In genomic region chr20:44601801-44602204, GRCh38 we compare ENCODE assay signal across 11 cellular contexts. TPM values are rescaled to one million over a fixed set of nuclear protein-coding genes. Genes with fewer than 3 reads are reported as not detected.
DNase-seq lines count a peak whose midpoint lies in the region; ATAC-seq and TF ChIP-seq lines count a peak whose summit lies in the region.
"Had no signal": no experiment of that assay in that cellular context is flagged by ENCODE, and none has a peak within 500 bp of the region (broad histone marks: within the 10 kb centered on the region; RNA-seq: fewer than 3 reads in every experiment).

No MANE protein-coding gene starts in this region.

- peaks cover 24% of the 10 kb centered on the region; the same call in 1 of the 2 replicates for H3K79me2 ChIP-seq in SK-N-SH (ENCODE audit: insufficient read depth)

- DNase-seq in Ammon's horn (ENCODE audit: low spot score): peak; percentile 58
- no peak for DNase-seq in SK-N-SH
- peak; percentile 76 to 85 for DNase-seq in psoas muscle
- DNase-seq in T1000 (lab: John Stamatoyannopoulos, UW): no peak
- DNase-seq in stimulated activated CD4-positive, alpha-beta T cell treated with anti-CD3 and anti-CD28 coated beads, Interleukin-2, amount 100 ng/mL, for 24 hours: no peak
- no peak for DNase-seq in UCSD-AML1 (lab: John Stamatoyannopoulos, UW; ENCODE audit: unreplicated experiment)
- DNase-seq: activated CD8-positive, alpha-beta memory T cell treated with anti-CD3 and anti-CD28 coated beads, Interleukin-2, amount 50 U/mL, for 48 hours; NCI-H1694 treated with DMSO at 0.1 percent for 48 hours had no signal

- intact Hi-C loops in psoas muscle (cut with DNase I): no loop called here

- H3K4me3 ChIP-seq in SK-N-SH (ENCODE audit: low read depth in 2 of 2, low read length in 1 of 2): no peak overlapping the region
- no peak overlapping the region for H3K4me3 ChIP-seq in gastroesophageal sphincter
- H3K4me3 ChIP-seq in psoas muscle: no peak overlapping the region

- H3K4me1 ChIP-seq in SK-N-SH (ENCODE audit: control insufficient read depth in 1 of 2, insufficient read depth in 2 of 2, low read depth in 1 of 2, low read length in 1 of 2) (peaks cover 13 to 46% of the 10 kb centered on the region in 2 experiments), gastroesophageal sphincter (peaks cover 36 to 69% (median 63%) of the 10 kb centered on the region in 3 donors), psoas muscle (peaks cover 75% of the 10 kb centered on the region)

- H2AFZ ChIP-seq in SK-N-SH (ENCODE audit: low read depth): no peak overlapping the region

- no peak for TF ChIP-seq POLR2A in gastroesophageal sphincter (IDR thresholded peaks at IDR 0.05)

- H4K20me1 ChIP-seq in SK-N-SH (ENCODE audit: insufficient read depth): no peaks in the 10 kb centered on the region

- H3K36me3 ChIP-seq in SK-N-SH (replicated peaks in 1 of 2; ENCODE audit: control insufficient read depth in 1 of 2, insufficient read depth in 2 of 2, low read length in 1 of 2): no peaks in the 10 kb centered on the region
- no peaks in the 10 kb centered on the region for H3K36me3 ChIP-seq in gastroesophageal sphincter
- H3K36me3 ChIP-seq in psoas muscle (ENCODE audit: insufficient read depth in 1 of 2, low read depth in 1 of 2): peaks cover 0 to 30% of the 10 kb centered on the region in 2 donors

- H3K9me2 ChIP-seq in SK-N-SH: no peaks in the 10 kb centered on the region

- CTCF ChIA-PET in SK-N-SH (lab: Yijun Ruan, JAX): interaction anchor here (1.3 to 2.0 kb wide), 2 partner anchors 8 to 80 kb away, joined by 5 to 7 read pairs; partner anchors contain the start of gene SERINC3

- peak overlapping the region; percentile 15; the same call in 1 of the 2 replicates for H3K9ac ChIP-seq in SK-N-SH

- H3K9me3 ChIP-seq in SK-N-SH (no peaks in the 10 kb centered on the region), gastroesophageal sphincter (no peaks in the 10 kb centered on the region), psoas muscle (no peaks in the 10 kb centered on the region)

- peak overlapping the region; percentile 56; the same call in 1 of the 2 replicates for H3K4me2 ChIP-seq in SK-N-SH

- no peak for TF ChIP-seq RAD21 in SK-N-SH (IDR thresholded peaks at IDR 0.05; ENCODE audit: low read length)

- WGBS in SK-N-SH (ENCODE audit: low lambda C conversion rate): 0% methylated on average over 1 of the region's 1 CpG
- 0% methylated on average over 1 of the region's 1 CpG for WGBS in gastroesophageal sphincter (ENCODE audit: low coverage in 1 of 2), 2 donors
- 0% methylated on average over 1 of the region's 1 CpG for WGBS in psoas muscle, 3 donors

- H3K27ac ChIP-seq in SK-N-SH (ENCODE audit: low read depth in 2 of 2, low read length in 1 of 2): peak overlapping the region; percentile 83 to 84; a peak in 3 of 4 replicates
- peak overlapping the region; percentile 90 to 96 (median 92) for H3K27ac ChIP-seq in gastroesophageal sphincter
- peak overlapping the region; percentile 82 for H3K27ac ChIP-seq in psoas muscle

- H3F3A ChIP-seq in SK-N-SH (replicated peaks; ENCODE audit: insufficient read depth): peaks cover 13% of the 10 kb centered on the region

- no peaks in the 10 kb centered on the region for H3K27me3 ChIP-seq in SK-N-SH (ENCODE audit: insufficient read depth)
- no peaks in the 10 kb centered on the region for H3K27me3 ChIP-seq in gastroesophageal sphincter
- no peaks in the 10 kb centered on the region for H3K27me3 ChIP-seq in psoas muscle (ENCODE audit: insufficient read depth in 3 of 3, low read length in 2 of 3)

- peak; percentile 85 for ATAC-seq in gastroesophageal sphincter
- peak; percentile 48 to 72 (median 56) for ATAC-seq in psoas muscle
- ATAC-seq in GM21786 (IDR thresholded peaks at IDR 0.05; ENCODE audit: unreplicated experiment): no peak
- ATAC-seq: stimulated activated effector memory CD8-positive, alpha-beta T cell treated with anti-CD3 and anti-CD28 coated beads, Interleukin-12 subunit alpha, Interleukin-12 subunit beta, amount 100 ng/mL, for 72 hours had no signal

- no peak for TF ChIP-seq CTCF in SK-N-SH (IDR thresholded peaks at IDR 0.05)
- TF ChIP-seq CTCF in gastroesophageal sphincter (IDR thresholded peaks at IDR 0.05): no peak
- TF ChIP-seq CTCF in psoas muscle (IDR thresholded peaks at IDR 0.05): no peak

- TF ChIP-seq EP300 in SK-N-SH (IDR thresholded peaks at IDR 0.05; ENCODE audit: borderline replicate concordance in 1 of 2, low read depth in 1 of 2, low read length in 1 of 2): peak in 1 of 2 experiments; percentile 33; a peak in 2 of 4 replicates
- TF ChIP-seq EP300 in gastroesophageal sphincter (IDR thresholded peaks at IDR 0.05): no peak

- POLR2A ChIA-PET in SK-N-SH (lab: Yijun Ruan, JAX): no interaction called here

TF ChIP-seq in SK-N-SH, 30 proteins besides CTCF, POLR2A, EP300 and RAD21 (continues in another document):
- TF ChIP-seq FOXM1 (IDR thresholded peaks at IDR 0.05; ENCODE audit: low read depth): no peak
- TF ChIP-seq FOXJ3 (CRISPR knock-in tag; IDR thresholded peaks at IDR 0.05): no peak
- no peak for TF ChIP-seq GATA2 (CRISPR knock-in tag; IDR thresholded peaks at IDR 0.05)
- no peak for TF ChIP-seq ELF1 (IDR thresholded peaks at IDR 0.05)
- no peak for TF ChIP-seq USF2 (IDR thresholded peaks at IDR 0.05; ENCODE audit: borderline replicate concordance, low read depth, low read length)
- TF ChIP-seq PBX3 (IDR thresholded peaks at IDR 0.05): peak; percentile 40; the same call in 1 of the 2 replicates
- no peak for TF ChIP-seq FOSL2 (IDR thresholded peaks at IDR 0.05; ENCODE audit: borderline replicate concordance, low read depth)
- TF ChIP-seq POLR2AphosphoS5 (IDR thresholded peaks at IDR 0.05; ENCODE audit: low read depth, low read length): no peak; the same call in 1 of the 2 replicates
- no peak for TF ChIP-seq MXI1 (IDR thresholded peaks at IDR 0.05; ENCODE audit: low read depth, low read length)
- TF ChIP-seq TCF12 (IDR thresholded peaks at IDR 0.05): peak; percentile 59
- TF ChIP-seq MAX (IDR thresholded peaks at IDR 0.05; ENCODE audit: low read depth): no peak
- no peak for TF ChIP-seq SMC3 (IDR thresholded peaks at IDR 0.05; ENCODE audit: low read depth, low read length)
- TF ChIP-seq EZH2phosphoT487 (IDR thresholded peaks at IDR 0.05; ENCODE audit: borderline replicate concordance, low read depth): no peak
- TF ChIP-seq TEAD4 (IDR thresholded peaks at IDR 0.05; ENCODE audit: borderline replicate concordance, insufficient read depth): no peak
- no peak for TF ChIP-seq NRF1 (IDR thresholded peaks at IDR 0.05; ENCODE audit: low read depth, low read length)
- TF ChIP-seq YY1 (IDR thresholded peaks at IDR 0.05; ENCODE audit: low read depth): no peak
- TF ChIP-seq GABPA (IDR thresholded peaks at IDR 0.05; ENCODE audit: low read depth): no peak
- TF ChIP-seq SIN3A (IDR thresholded peaks at IDR 0.05; ENCODE audit: borderline replicate concordance, low read depth, low read length): no peak
- 0 out of 2 replicates have a peak, but pooled peaks have one; percentile 5 for TF ChIP-seq JUND (IDR thresholded peaks at IDR 0.05)
- TF ChIP-seq NFIC (IDR thresholded peaks at IDR 0.05; ENCODE audit: borderline replicate concordance): peak; percentile 84; the same call in 1 of the 2 replicates
- no peak for TF ChIP-seq RCOR1 (IDR thresholded peaks at IDR 0.05; ENCODE audit: low read length)
- TF ChIP-seq IRF3 (IDR thresholded peaks at IDR 0.05; ENCODE audit: low read depth, low read length): no peak

RNA-seq across cellular contexts. Expression of gene PKIG, which starts 19.4 kb away (rescaled TPM):
- polyA plus RNA-seq in SK-N-SH (2012; rRNA removed) (63.9 and 92.9 TPM in 2 replicates), psoas muscle (100 to 1,000 TPM in 2 of 3 donors, 10 to 100 TPM in 1; 33.5 to 134 (median 108) TPM)
- polyA plus RNA-seq in SK-N-SH (2012; cell fraction: cytosol; rRNA removed): 67.5 and 78.6 TPM in 2 replicates
- polyA plus RNA-seq in SK-N-SH (2012; cell fraction: nucleus; rRNA removed): 29.9 and 37.7 TPM in 2 replicates
- total RNA-seq in gastroesophageal sphincter (100 to 1,000 TPM; 241 to 418 (median 291) TPM), psoas muscle (100 to 1,000 TPM in 2 of 4 donors, 10 to 100 TPM in 2; 35.2 to 110 (median 88.3) TPM)

RNA-seq across cellular contexts. Expression of gene ADA, which starts 49.7 kb away (rescaled TPM):
- 25.7 and 28.3 TPM in 2 replicates for polyA plus RNA-seq in SK-N-SH (2012; rRNA removed)
- 14.9 and 20.7 TPM in 2 replicates for polyA plus RNA-seq in SK-N-SH (2012; cell fraction: cytosol; rRNA removed)
- polyA plus RNA-seq in SK-N-SH (2012; cell fraction: nucleus; rRNA removed): 50.4 and 63.8 TPM in 2 replicates
- total RNA-seq in gastroesophageal sphincter: 10 to 100 TPM in 2 of 4 donors, 1 to 10 TPM in 2; 7.6 to 14.5 (median 10.4) TPM
- 1 to 10 TPM; 3.3 to 4.9 (median 4.0) TPM for total RNA-seq in psoas muscle
- 1 to 10 TPM; 3.5 to 5.8 (median 4.2) TPM for polyA plus RNA-seq in psoas muscle

Comparison
In these comparisons a context has a peak if more than half of its experiments do, and no peak if none do; other contexts are left out.
1. DNase-seq: peak in Ammon's horn (single experiment) and psoas muscle (2 of 2); none in SK-N-SH (single experiment), T1000 (single experiment), stimulated activated CD4-positive, alpha-beta T cell treated with anti-CD3 and anti-CD28 coated beads, Interleukin-2, amount 100 ng/mL, for 24 hours (0 of 2) and UCSD-AML1 (single experiment).
2. Peak in every context shown above with its lines, with median percentiles within 50 percentile points of each other: H3K27ac ChIP-seq.